Comparison of ENCODE assay signal across 1 cellular context in the genomic region with DNA sequence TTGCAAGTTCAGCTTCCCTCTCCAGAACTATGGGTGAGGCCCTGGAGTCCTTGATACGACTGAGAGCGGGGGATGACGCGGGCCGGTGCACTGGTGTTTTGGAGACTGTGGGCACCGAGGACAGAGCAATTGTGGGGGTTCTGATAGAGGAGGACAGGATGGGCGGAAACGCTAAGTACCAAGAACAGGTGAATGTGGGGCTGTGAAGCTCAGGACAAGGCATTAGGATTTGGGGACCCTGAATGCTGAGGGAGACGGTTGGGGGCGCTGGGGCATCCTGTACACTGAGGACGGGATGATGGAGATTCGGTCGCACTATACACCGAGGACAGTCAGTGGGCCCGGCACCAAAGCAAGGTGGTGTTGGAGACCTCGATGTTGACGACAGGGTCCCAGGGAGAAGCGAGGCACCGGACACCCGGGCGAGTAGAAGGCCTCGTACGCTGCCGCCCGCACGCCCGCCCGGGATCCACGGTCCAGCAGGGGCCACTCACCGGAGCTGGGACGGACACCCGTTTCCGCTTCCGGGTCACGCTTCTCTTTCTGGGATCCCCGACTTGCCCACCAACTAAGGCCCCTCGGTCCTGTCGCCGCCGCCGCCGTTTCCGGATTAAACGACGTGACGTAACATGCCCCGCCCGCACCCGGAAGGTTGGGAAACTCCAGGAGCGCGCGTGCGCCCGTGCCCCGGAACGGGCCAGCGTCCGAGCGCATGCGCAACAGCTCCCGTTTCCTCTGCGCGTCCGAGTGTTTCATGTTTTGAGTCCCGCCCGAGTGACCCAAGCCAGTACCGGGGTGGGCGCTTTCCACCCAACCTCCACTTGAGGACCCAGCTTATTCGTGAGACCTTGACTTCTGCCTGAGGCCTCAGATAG.
TF ChIP-seq lines count a peak whose summit lies in the region.

A gene (minus strand): TSS at position 612 of the 875 bp plus-strand sequence. CDS start 893 bp downstream, outside the sequence.

TF ChIP-seq in K562, 482 proteins besides CTCF, POLR2A, EP300 and RAD21 (continued from another document and continues in another):
- TF ChIP-seq, protein P1, sequence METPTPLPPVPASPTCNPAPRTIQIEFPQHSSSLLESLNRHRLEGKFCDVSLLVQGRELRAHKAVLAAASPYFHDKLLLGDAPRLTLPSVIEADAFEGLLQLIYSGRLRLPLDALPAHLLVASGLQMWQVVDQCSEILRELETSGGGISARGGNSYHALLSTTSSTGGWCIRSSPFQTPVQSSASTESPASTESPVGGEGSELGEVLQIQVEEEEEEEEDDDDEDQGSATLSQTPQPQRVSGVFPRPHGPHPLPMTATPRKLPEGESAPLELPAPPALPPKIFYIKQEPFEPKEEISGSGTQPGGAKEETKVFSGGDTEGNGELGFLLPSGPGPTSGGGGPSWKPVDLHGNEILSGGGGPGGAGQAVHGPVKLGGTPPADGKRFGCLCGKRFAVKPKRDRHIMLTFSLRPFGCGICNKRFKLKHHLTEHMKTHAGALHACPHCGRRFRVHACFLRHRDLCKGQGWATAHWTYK (CRISPR knock-in tag; IDR thresholded peaks at IDR 0.05), result peak; percentile 91
- TF ChIP-seq GABPA (tag; conservative IDR thresholded peaks at IDR 0.05; ENCODE audit: low read depth) (peak; percentile 99), ETV6 (IDR thresholded peaks at IDR 0.05; ENCODE audit: borderline replicate concordance in 1 of 2, low read depth in 2 of 2, low read length in 1 of 2) (peak in 1 of 2 experiments; percentile 76; a peak in 2 of 4 replicates), ETV6 (CRISPR knock-in tag; IDR thresholded peaks at IDR 0.05; ENCODE audit: borderline replicate concordance) (0 out of 2 replicates have a peak, but pooled peaks have one; percentile 24), NCOA6 (IDR thresholded peaks at IDR 0.05) (no peak), CBX3 (IDR thresholded peaks at IDR 0.05; ENCODE audit: borderline replicate concordance in 1 of 2, low read length in 2 of 2) (no peak), ZNF253 (CRISPR knock-in tag; conservative IDR thresholded peaks at IDR 0.05) (0 out of 2 replicates have a peak, but pooled peaks have one; percentile 22), HEY1 (CRISPR knock-in tag; IDR thresholded peaks at IDR 0.05; ENCODE audit: borderline replicate concordance) (no peak), PURB (CRISPR knock-in tag; IDR thresholded peaks at IDR 0.05; ENCODE audit: low read depth) (no peak), NR4A1 (CRISPR knock-in tag; IDR thresholded peaks at IDR 0.05) (no peak), NR4A1 (tag; IDR thresholded peaks at IDR 0.05) (no peak), HNRNPL (IDR thresholded peaks at IDR 0.05; ENCODE audit: low read depth, low read length) (no peak), FOXM1 (IDR thresholded peaks at IDR 0.05; ENCODE audit: low read depth) (no peak), FOXM1 (CRISPR knock-in tag; IDR thresholded peaks at IDR 0.05; ENCODE audit: low read depth) (no peak; the same call in 1 of the 2 replicates), NBN (IDR thresholded peaks at IDR 0.05; ENCODE audit: low read depth) (no peak), ZNF717 (CRISPR knock-in tag; IDR thresholded peaks at IDR 0.05) (no peak), GABPB2 (CRISPR knock-in tag; conservative IDR thresholded peaks at IDR 0.05) (0 out of 2 replicates have a peak, but pooled peaks have one; percentile 75), RFX1 (IDR thresholded peaks at IDR 0.05) (no peak), NCOA1 (IDR thresholded peaks at IDR 0.05; ENCODE audit: low read depth) (peak; percentile 92), PTBP1 (IDR thresholded peaks at IDR 0.05; ENCODE audit: low read depth, low read length) (0 out of 2 replicates have a peak, but pooled peaks have one; percentile 30), ATF7 (IDR thresholded peaks at IDR 0.05) (peak; percentile 96), SAFB (IDR thresholded peaks at IDR 0.05; ENCODE audit: borderline replicate concordance, low read depth, low read length) (no peak), HDAC2 (IDR thresholded peaks at IDR 0.05) (no peak), ZNF347 (CRISPR knock-in tag; IDR thresholded peaks at IDR 0.05; ENCODE audit: low read depth) (no peak), BRD4 (IDR thresholded peaks at IDR 0.05) (no peak), KDM4B (IDR thresholded peaks at IDR 0.05; ENCODE audit: borderline replicate concordance in 2 of 2, low read depth in 1 of 2) (peak in 1 of 2 experiments; percentile 96; a peak in 1 of 4 replicates)
- TF ChIP-seq, protein P2, sequence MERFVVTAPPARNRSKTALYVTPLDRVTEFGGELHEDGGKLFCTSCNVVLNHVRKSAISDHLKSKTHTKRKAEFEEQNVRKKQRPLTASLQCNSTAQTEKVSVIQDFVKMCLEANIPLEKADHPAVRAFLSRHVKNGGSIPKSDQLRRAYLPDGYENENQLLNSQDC (CRISPR knock-in tag; IDR thresholded peaks at IDR 0.05), result no peak
- TF ChIP-seq, protein P3, sequence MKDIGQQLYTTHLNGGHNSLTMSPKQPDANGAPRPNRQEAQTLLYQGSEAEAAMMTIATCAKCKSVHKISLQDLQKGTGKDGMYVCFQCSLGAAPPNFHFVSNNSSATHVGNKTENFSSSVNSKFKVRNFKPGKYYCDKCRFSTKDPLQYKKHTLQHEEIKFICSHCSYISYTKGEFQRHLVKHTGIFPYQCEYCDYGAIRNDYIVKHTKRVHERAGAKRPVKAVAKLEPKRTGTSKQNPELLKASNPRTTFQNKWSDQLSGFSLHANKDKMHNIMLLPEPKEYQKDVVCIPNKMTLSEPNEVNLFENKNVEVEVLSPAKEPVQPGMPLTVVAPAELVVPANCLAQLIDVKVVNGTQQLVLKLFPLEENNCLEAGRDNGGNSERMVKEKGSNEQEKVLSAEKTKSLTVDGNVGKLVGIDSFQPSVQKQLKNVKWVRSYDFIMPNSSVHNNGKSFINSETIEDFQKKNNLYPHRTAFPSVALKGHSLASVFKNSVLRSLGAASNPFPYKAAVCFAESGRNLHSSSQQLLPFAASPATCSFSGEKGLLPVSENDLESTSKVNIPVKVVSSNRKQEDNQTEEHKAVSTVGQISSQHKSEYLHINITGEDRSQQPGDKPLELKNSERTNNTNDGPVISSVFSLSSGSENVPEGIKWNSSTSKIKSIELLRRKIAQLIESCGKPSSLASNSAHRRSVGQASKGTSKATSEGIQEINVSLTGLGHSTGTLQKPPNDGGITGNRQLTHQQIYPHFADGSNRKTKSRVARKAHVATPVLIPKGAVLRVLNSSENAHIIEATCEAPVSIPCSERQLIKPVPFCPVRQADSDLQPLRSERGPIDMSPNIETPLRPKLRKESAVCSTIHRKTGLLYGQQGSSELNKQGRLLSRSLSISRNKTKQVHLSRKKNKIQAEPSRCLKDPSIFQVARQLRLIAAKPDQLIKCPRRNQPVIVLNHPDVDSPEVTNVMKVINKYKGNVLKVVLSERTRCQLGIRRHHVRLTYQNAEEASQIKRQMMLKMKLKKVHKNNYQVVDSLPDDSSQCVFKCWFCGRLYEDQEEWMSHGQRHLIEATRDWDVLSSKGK (CRISPR knock-in tag; IDR thresholded peaks at IDR 0.05), result no peak
- TF ChIP-seq, protein P4, sequence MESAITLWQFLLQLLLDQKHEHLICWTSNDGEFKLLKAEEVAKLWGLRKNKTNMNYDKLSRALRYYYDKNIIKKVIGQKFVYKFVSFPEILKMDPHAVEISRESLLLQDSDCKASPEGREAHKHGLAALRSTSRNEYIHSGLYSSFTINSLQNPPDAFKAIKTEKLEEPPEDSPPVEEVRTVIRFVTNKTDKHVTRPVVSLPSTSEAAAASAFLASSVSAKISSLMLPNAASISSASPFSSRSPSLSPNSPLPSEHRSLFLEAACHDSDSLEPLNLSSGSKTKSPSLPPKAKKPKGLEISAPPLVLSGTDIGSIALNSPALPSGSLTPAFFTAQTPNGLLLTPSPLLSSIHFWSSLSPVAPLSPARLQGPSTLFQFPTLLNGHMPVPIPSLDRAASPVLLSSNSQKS (CRISPR knock-in tag; IDR thresholded peaks at IDR 0.05), result no peak; the same call in 1 of the 2 replicates
- TF ChIP-seq, protein P5, sequence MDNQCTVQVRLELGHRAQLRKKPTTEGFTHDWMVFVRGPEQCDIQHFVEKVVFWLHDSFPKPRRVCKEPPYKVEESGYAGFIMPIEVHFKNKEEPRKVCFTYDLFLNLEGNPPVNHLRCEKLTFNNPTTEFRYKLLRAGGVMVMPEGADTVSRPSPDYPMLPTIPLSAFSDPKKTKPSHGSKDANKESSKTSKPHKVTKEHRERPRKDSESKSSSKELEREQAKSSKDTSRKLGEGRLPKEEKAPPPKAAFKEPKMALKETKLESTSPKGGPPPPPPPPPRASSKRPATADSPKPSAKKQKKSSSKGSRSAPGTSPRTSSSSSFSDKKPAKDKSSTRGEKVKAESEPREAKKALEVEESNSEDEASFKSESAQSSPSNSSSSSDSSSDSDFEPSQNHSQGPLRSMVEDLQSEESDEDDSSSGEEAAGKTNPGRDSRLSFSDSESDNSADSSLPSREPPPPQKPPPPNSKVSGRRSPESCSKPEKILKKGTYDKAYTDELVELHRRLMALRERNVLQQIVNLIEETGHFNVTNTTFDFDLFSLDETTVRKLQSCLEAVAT (IDR thresholded peaks at IDR 0.05), result no peak
- TF ChIP-seq, protein P6, sequence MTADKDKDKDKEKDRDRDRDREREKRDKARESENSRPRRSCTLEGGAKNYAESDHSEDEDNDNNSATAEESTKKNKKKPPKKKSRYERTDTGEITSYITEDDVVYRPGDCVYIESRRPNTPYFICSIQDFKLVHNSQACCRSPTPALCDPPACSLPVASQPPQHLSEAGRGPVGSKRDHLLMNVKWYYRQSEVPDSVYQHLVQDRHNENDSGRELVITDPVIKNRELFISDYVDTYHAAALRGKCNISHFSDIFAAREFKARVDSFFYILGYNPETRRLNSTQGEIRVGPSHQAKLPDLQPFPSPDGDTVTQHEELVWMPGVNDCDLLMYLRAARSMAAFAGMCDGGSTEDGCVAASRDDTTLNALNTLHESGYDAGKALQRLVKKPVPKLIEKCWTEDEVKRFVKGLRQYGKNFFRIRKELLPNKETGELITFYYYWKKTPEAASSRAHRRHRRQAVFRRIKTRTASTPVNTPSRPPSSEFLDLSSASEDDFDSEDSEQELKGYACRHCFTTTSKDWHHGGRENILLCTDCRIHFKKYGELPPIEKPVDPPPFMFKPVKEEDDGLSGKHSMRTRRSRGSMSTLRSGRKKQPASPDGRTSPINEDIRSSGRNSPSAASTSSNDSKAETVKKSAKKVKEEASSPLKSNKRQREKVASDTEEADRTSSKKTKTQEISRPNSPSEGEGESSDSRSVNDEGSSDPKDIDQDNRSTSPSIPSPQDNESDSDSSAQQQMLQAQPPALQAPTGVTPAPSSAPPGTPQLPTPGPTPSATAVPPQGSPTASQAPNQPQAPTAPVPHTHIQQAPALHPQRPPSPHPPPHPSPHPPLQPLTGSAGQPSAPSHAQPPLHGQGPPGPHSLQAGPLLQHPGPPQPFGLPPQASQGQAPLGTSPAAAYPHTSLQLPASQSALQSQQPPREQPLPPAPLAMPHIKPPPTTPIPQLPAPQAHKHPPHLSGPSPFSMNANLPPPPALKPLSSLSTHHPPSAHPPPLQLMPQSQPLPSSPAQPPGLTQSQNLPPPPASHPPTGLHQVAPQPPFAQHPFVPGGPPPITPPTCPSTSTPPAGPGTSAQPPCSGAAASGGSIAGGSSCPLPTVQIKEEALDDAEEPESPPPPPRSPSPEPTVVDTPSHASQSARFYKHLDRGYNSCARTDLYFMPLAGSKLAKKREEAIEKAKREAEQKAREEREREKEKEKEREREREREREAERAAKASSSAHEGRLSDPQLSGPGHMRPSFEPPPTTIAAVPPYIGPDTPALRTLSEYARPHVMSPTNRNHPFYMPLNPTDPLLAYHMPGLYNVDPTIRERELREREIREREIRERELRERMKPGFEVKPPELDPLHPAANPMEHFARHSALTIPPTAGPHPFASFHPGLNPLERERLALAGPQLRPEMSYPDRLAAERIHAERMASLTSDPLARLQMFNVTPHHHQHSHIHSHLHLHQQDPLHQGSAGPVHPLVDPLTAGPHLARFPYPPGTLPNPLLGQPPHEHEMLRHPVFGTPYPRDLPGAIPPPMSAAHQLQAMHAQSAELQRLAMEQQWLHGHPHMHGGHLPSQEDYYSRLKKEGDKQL (CRISPR knock-in tag; IDR thresholded peaks at IDR 0.05; ENCODE audit: borderline replicate concordance), result no peak
- TF ChIP-seq, protein P7, sequence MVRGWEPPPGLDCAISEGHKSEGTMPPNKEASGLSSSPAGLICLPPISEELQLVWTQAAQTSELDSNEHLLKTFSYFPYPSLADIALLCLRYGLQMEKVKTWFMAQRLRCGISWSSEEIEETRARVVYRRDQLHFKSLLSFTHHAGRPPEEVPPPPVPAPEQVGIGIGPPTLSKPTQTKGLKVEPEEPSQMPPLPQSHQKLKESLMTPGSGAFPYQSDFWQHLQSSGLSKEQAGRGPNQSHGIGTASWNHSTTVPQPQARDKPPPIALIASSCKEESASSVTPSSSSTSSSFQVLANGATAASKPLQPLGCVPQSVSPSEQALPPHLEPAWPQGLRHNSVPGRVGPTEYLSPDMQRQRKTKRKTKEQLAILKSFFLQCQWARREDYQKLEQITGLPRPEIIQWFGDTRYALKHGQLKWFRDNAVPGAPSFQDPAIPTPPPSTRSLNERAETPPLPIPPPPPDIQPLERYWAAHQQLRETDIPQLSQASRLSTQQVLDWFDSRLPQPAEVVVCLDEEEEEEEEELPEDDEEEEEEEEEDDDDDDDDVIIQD (CRISPR knock-in tag; IDR thresholded peaks at IDR 0.05), result no peak
